In the genomic region with DNA sequence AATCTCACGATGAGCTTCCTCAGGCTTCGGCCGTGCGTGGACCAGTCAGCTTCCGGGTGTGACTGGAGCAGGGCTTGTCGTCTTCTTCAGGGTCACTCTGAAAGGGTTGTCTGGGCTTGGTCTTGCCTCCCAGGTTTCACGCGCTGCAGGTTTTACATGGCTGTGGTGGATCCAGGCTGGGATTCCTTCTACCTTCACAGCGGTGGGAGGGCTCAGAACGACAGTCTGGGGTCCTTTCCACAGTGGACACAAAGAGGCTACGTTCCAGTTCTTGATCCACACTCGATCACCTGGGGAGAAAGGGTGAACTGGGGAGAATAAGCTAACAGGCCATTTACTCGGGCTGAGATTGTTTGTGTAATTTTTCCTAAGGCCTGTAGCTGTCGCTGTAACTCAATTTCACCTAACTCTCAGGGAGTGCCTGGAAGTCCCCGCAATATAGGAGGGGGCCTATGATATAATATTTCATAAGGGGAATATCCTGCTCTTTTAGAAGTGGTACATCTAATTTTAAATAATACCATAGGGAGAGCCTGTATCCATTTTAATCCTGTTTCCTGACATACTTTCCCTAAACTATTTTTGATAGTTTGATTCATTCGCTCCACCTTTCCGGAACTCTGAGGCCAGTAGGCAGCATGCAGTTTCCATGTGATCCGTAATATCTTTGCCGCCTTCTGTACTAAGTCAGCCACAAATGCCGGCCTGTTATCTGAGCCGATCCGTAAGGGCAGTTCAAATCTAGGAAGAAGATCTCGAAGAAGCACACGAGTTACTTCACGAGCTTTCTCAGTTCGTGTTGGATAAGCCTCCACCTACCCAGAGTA, we compare ENCODE assay signal across 7 cellular contexts.
DNase-seq lines count a peak whose midpoint lies in the region; FAIRE-seq and TF ChIP-seq lines count a peak whose summit lies in the region.
"Not testable (repeated sequence)": the region's sequence is repeated elsewhere in the genome, so short reads cannot be mapped to it uniquely, and the experiment has no call there.

No MANE protein-coding gene starts in this region.

- not testable (repeated sequence) for H3K27ac ChIP-seq in OCI-LY1 (ENCODE audit: low read depth, low read length, poor library complexity, severe bottlenecking); astrocyte (ENCODE audit: low read depth, low read length); endodermal cell (ENCODE audit: low read depth, low read length)
- H3K27ac ChIP-seq in keratinocyte (ENCODE audit: control insufficient read depth, insufficient read depth, low read length) (peak overlapping the region; percentile 58), parathyroid adenoma (peak overlapping the region; percentile 91)

- H3K27me3 ChIP-seq in OCI-LY1 (ENCODE audit: insufficient read depth, low read length); astrocyte (ENCODE audit: insufficient read depth, low read length); endodermal cell (ENCODE audit: control insufficient read depth, insufficient read depth, low read length, poor library complexity, severe bottlenecking); keratinocyte (ENCODE audit: control insufficient read depth, extremely low read depth, insufficient read depth, low read length); parathyroid adenoma (ENCODE audit: control insufficient read depth, insufficient read depth, low read length): not testable (repeated sequence)

- H3K36me3 Mint-ChIP-seq in HFFc6 (ENCODE audit: low read depth); astrocyte (ENCODE audit: low read depth, unreplicated experiment); endodermal cell (ENCODE audit: low read depth): not testable (repeated sequence)

- not testable (repeated sequence) for H3K9me1 ChIP-seq in keratinocyte (ENCODE audit: control insufficient read depth, extremely low read depth, insufficient read depth, low read length)

- not testable (repeated sequence) for H3K9me2 ChIP-seq in OCI-LY1 (ENCODE audit: low read depth, low read length)

- not testable (repeated sequence) for H3K4me2 ChIP-seq in OCI-LY1 (ENCODE audit: low read length); astrocyte (ENCODE audit: low read length); parathyroid adenoma (ENCODE audit: low read length)
- H3K4me2 ChIP-seq in keratinocyte (ENCODE audit: control insufficient read depth, extremely low read depth, insufficient read depth, low read depth, low read length), result peak overlapping the region; percentile 74

- H3K36me3 ChIP-seq in OCI-LY1 (ENCODE audit: insufficient read depth, low read length); astrocyte (ENCODE audit: insufficient read depth, low read length); endodermal cell (ENCODE audit: control insufficient read depth, insufficient read depth, low read length); keratinocyte (ENCODE audit: control insufficient read depth in 2 of 2, extremely low read depth in 1 of 2, insufficient read depth in 2 of 2, low read length in 2 of 2); parathyroid adenoma (ENCODE audit: control insufficient read depth, insufficient read depth, low read length): not testable (repeated sequence)

- not testable (repeated sequence) for H4K20me1 ChIP-seq in OCI-LY1 (ENCODE audit: insufficient read depth, low read length); astrocyte (ENCODE audit: insufficient read depth, low read length); keratinocyte (ENCODE audit: control insufficient read depth, extremely low read depth, insufficient read depth, low read length)

- H3K4me1 ChIP-seq in OCI-LY1 (ENCODE audit: insufficient read depth, low read length, severe bottlenecking); astrocyte (ENCODE audit: insufficient read depth, low read length); endodermal cell (ENCODE audit: control insufficient read depth, insufficient read depth, low read length); keratinocyte (ENCODE audit: control insufficient read depth, extremely low read depth, insufficient read depth, low read length); parathyroid adenoma: not testable (repeated sequence)

- H2AFZ ChIP-seq in OCI-LY1 (ENCODE audit: low read length); astrocyte (ENCODE audit: low read depth, low read length): not testable (repeated sequence)
- H2AFZ ChIP-seq in keratinocyte (ENCODE audit: control insufficient read depth, low read length) (peak overlapping the region; percentile 56), parathyroid adenoma (peak overlapping the region; percentile 60)

- not testable (repeated sequence) for FAIRE-seq in D721Med (lab: Jason Lieb, UNC); astrocyte (lab: Jason Lieb, UNC); keratinocyte (lab: Jason Lieb, UNC)

- not testable (repeated sequence) for H3F3A ChIP-seq in OCI-LY1 (ENCODE audit: insufficient read depth, low read length)

- H3K4me1 Mint-ChIP-seq in HFFc6 (ENCODE audit: low read depth), result not testable (repeated sequence)
- peaks cover 11% of the 10 kb centered on the region for H3K4me1 Mint-ChIP-seq in astrocyte (ENCODE audit: low read depth, unreplicated experiment)
- H3K4me1 Mint-ChIP-seq in endodermal cell, result peaks cover 34% of the 10 kb centered on the region

- not testable (repeated sequence) for H3K4me3 Mint-ChIP-seq in HFFc6; astrocyte (ENCODE audit: unreplicated experiment); endodermal cell

- not testable (repeated sequence) for H3K4me3 ChIP-seq in OCI-LY1 (ENCODE audit: low read depth, low read length, poor library complexity, severe bottlenecking); astrocyte (ENCODE audit: insufficient read depth, low read depth, low read length); endodermal cell (ENCODE audit: low read length)
- H3K4me3 ChIP-seq in keratinocyte (ENCODE audit: control insufficient read depth in 2 of 3, extremely low read depth in 1 of 3, insufficient read depth in 2 of 3, low read depth in 1 of 3, low read length in 3 of 3) (peak overlapping the region; percentile 1 to 46 (median 14)), parathyroid adenoma (ENCODE audit: low read depth, low read length) (peak overlapping the region; percentile 27)

- H3K27ac Mint-ChIP-seq in HFFc6; astrocyte (ENCODE audit: unreplicated experiment); endodermal cell: not testable (repeated sequence)

- dilution Hi-C loops in keratinocyte (cut with MboI; ENCODE audit: extremely low pct_ligation_motif_present, low sequenced_read_pairs), result not testable (repeated sequence)

- TF ChIP-seq CTCF in D721Med (IDR thresholded peaks at IDR 0.05; ENCODE audit: insufficient read depth, missing control alignments) (peak; percentile 6), HFFc6 (IDR thresholded peaks at IDR 0.05) (peak; percentile 35; the same call in 1 of the 2 replicates), OCI-LY1 (IDR thresholded peaks at IDR 0.05; ENCODE audit: low read length) (peak; percentile 25; the same call in 1 of the 2 replicates), astrocyte (IDR thresholded peaks at IDR 0.05; ENCODE audit: insufficient read depth, low read depth, low read length) (peak; percentile 15), endodermal cell (conservative IDR thresholded peaks at IDR 0.05) (peak; percentile 59), keratinocyte (optimal IDR thresholded peaks at IDR 0.05 in 1 of 3, IDR thresholded peaks at IDR 0.05 in 1 of 3, conservative IDR thresholded peaks at IDR 0.05 in 1 of 3; ENCODE audit: extremely low read depth in 1 of 3, insufficient read depth in 2 of 3, low read length in 3 of 3) (peak in 2 of 3 experiments; percentile 20 to 28), parathyroid adenoma (IDR thresholded peaks at IDR 0.05) (peak; percentile 38)

- not testable (repeated sequence) for H3K79me2 ChIP-seq in OCI-LY1 (ENCODE audit: insufficient read depth, low read length); astrocyte (ENCODE audit: insufficient read depth, low read length); keratinocyte (ENCODE audit: control insufficient read depth, insufficient read depth, low read length); parathyroid adenoma

- not testable (repeated sequence) for DNase-seq in D721Med (ENCODE audit: insufficient read length, low spot score); HFFc6; astrocyte (ENCODE audit: low read depth); keratinocyte (ENCODE audit: low read depth, low spot score)
- peak; percentile 52 for DNase-seq in endodermal cell

- peaks cover 41% of the 10 kb centered on the region for H3K27me3 Mint-ChIP-seq in HFFc6 (ENCODE audit: insufficient read depth)
- not testable (repeated sequence) for H3K27me3 Mint-ChIP-seq in astrocyte (ENCODE audit: low read depth, unreplicated experiment); endodermal cell (ENCODE audit: insufficient read depth)

- not testable (repeated sequence) for H3K9me3 Mint-ChIP-seq in HFFc6; astrocyte (ENCODE audit: unreplicated experiment); endodermal cell

- not testable (repeated sequence) for H3K9ac ChIP-seq in OCI-LY1 (ENCODE audit: low read length); astrocyte (ENCODE audit: low read length); endodermal cell (ENCODE audit: extremely low read depth, low read length, poor library complexity, severe bottlenecking); parathyroid adenoma
- H3K9ac ChIP-seq in keratinocyte (ENCODE audit: control insufficient read depth, extremely low read depth, insufficient read depth, low read length), result peak overlapping the region; percentile 69

- not testable (repeated sequence) for H3K9me3 ChIP-seq in OCI-LY1 (ENCODE audit: low read length); astrocyte (ENCODE audit: insufficient read depth, low read depth, low read length); endodermal cell (ENCODE audit: control insufficient read depth, low read length); keratinocyte (ENCODE audit: control insufficient read depth, low read depth, low read length); parathyroid adenoma (ENCODE audit: control insufficient read depth, low read length)

- 86 to 96% methylated on average over 11 to 23 of the region's 26 CpGs for whole genome bisulfite sequencing in endodermal cell (ENCODE audit: insufficient coverage in 1 of 2, insufficient read length in 1 of 2), 2 experiments

Comparison
In these comparisons a context has a peak if more than half of its experiments do, and no peak if none do; other contexts are left out.
1. CTCF ChIP-seq: peak in every context shown above with its lines; median percentile 59 in endodermal cell; 38 in parathyroid adenoma; 35 in HFFc6; 25 in OCI-LY1; 24 in keratinocyte; 15 in astrocyte; 6 in D721Med.